ENCODE assay signal across 20 cellular contexts in genomic region chr11:80958966-80959365, GRCh38.
DNase-seq lines count a peak whose midpoint lies in the region; ATAC-seq and TF ChIP-seq lines count a peak whose summit lies in the region.
"Had no signal": no experiment of that assay in that cellular context is flagged by ENCODE, and none has a peak within 500 bp of the region (broad histone marks: within the 10 kb centered on the region; RNA-seq: fewer than 3 reads in every experiment).

No MANE protein-coding gene starts in this region.

- no peaks in the 10 kb centered on the region for H3K4me1 ChIP-seq in right atrium auricular region
- H3K4me1 ChIP-seq: SJCRH30 had no signal

- H3K9me3 ChIP-seq in right atrium auricular region, result no peaks in the 10 kb centered on the region
- H3K9me3 ChIP-seq: SJCRH30 had no signal

- no peak for DNase-seq in Right ventricle myocardium inferior (ENCODE audit: missing footprints)
- no peak for DNase-seq in right atrium auricular region (ENCODE audit: low spot score)
- peak; percentile 4 to 8 for DNase-seq in cardiac fibroblast (ENCODE audit: low read depth in 2 of 2)
- DNase-seq in fibroblast of the conjunctiva (ENCODE audit: low read depth), result peak; percentile 47
- DNase-seq in putamen (ENCODE audit: low spot score), result no peak
- DNase-seq in hippocampal formation (lab: John Stamatoyannopoulos, UW), result no peak
- DNase-seq in T-helper 1 cell, result no peak
- DNase-seq: 8988T; DMS53; GDM1; KG1; NCI-H1092 treated with DMSO at 0.1 percent for 48 hours; NCI-H1436 treated with DMSO at 0.1 percent for 48 hours; NCI-H1930; NCI-H510A; NCI-H774; NK-92 treated with Interleukin-12 subunit alpha and Interleukin-12 subunit beta, amount 100 ng/mL, for 24 hours; SJCRH30 had no signal

- H3K4me3 ChIP-seq in right atrium auricular region (no peak overlapping the region), cardiac fibroblast (replicated peaks in 1 of 2; ENCODE audit: low read depth in 2 of 2, low read length in 2 of 2) (no peak overlapping the region)
- H3K4me3 ChIP-seq: GM23338, SJCRH30 had no signal

- intact Hi-C loops in Right ventricle myocardium inferior (cut with DNase I), result no loop called here

- no peak for TF ChIP-seq CTCF in right atrium auricular region (IDR thresholded peaks at IDR 0.05)
- no peak for TF ChIP-seq CTCF in cardiac fibroblast (IDR thresholded peaks at IDR 0.05; ENCODE audit: low read depth, low read length)

- H3K27me3 ChIP-seq in right atrium auricular region, result no peaks in the 10 kb centered on the region
- H3K27me3 ChIP-seq: SJCRH30 had no signal

- ATAC-seq in Right ventricle myocardium inferior, result peak; percentile 23
- ATAC-seq: GM23338, Panc1 had no signal

- no peak overlapping the region for H3K27ac ChIP-seq in right atrium auricular region
- H3K27ac ChIP-seq: SJCRH30 had no signal

- no peaks in the 10 kb centered on the region for H3K36me3 ChIP-seq in right atrium auricular region
- H3K36me3 ChIP-seq: SJCRH30 had no signal

Comparison
In these comparisons a context has a peak if more than half of its experiments do, and no peak if none do; other contexts are left out.
1. DNase-seq: peak in cardiac fibroblast (2 of 2) and fibroblast of the conjunctiva (single experiment); none in Right ventricle myocardium inferior (single experiment), right atrium auricular region (single experiment), putamen (single experiment), hippocampal formation (0 of 2) and T-helper 1 cell (0 of 5).